ENCODE assay signal across 1 cellular context in the genomic region with DNA sequence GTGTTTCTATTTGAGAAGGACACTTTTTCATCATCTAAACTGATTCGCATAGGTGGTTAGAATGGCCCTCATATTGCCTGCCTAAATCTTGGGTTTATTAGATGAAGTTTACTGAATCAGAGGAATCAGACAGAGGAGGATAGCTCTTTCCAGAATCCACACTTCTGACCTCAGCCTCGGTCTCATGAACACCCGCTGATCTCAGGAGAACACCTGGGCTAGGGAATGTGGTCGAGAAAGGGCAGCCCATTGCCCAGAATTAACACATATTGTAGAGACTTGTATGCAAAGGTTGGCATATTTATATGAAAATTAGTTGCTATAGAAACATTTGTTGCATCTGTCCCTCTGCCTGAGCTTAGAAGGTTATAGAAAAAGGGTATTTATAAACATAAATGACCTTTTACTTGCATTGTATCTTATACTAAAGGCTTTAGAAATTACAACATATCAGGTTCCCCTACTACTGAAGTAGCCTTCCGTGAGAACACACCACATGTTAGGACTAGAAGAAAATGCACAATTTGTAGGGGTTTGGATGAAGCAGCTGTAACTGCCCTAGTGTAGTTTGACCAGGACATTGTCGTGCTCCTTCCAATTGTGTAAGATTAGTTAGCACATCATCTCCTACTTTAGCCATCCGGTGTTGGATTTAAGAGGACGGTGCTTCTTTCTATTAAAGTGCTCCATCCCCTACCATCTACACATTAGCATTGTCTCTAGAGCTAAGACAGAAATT.
TF ChIP-seq lines count a peak whose summit lies in the region.

No MANE protein-coding gene starts in this region.

TF ChIP-seq in GM23338, 12 proteins besides CTCF, POLR2A, EP300 and RAD21 (continued from another document):
- TF ChIP-seq POLR2AphosphoS5 (IDR thresholded peaks at IDR 0.05; ENCODE audit: low read depth) (no peak), ZNF462 (CRISPR knock-in tag; IDR thresholded peaks at IDR 0.05) (no peak)
- TF ChIP-seq, protein P1, sequence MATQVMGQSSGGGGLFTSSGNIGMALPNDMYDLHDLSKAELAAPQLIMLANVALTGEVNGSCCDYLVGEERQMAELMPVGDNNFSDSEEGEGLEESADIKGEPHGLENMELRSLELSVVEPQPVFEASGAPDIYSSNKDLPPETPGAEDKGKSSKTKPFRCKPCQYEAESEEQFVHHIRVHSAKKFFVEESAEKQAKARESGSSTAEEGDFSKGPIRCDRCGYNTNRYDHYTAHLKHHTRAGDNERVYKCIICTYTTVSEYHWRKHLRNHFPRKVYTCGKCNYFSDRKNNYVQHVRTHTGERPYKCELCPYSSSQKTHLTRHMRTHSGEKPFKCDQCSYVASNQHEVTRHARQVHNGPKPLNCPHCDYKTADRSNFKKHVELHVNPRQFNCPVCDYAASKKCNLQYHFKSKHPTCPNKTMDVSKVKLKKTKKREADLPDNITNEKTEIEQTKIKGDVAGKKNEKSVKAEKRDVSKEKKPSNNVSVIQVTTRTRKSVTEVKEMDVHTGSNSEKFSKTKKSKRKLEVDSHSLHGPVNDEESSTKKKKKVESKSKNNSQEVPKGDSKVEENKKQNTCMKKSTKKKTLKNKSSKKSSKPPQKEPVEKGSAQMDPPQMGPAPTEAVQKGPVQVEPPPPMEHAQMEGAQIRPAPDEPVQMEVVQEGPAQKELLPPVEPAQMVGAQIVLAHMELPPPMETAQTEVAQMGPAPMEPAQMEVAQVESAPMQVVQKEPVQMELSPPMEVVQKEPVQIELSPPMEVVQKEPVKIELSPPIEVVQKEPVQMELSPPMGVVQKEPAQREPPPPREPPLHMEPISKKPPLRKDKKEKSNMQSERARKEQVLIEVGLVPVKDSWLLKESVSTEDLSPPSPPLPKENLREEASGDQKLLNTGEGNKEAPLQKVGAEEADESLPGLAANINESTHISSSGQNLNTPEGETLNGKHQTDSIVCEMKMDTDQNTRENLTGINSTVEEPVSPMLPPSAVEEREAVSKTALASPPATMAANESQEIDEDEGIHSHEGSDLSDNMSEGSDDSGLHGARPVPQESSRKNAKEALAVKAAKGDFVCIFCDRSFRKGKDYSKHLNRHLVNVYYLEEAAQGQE (IDR thresholded peaks at IDR 0.05; ENCODE audit: unreplicated experiment): no peak
